ENCODE assay signal across 25 cellular contexts in genomic region chr11:12963051-12963450, GRCh38. TPM values are rescaled to one million over a fixed set of nuclear protein-coding genes. Genes with fewer than 3 reads are reported as not detected.
"Had no signal": no experiment of that assay in that cellular context is flagged by ENCODE, and none has a peak within 500 bp of the region (broad histone marks: within the 10 kb centered on the region; RNA-seq: fewer than 3 reads in every experiment).

No MANE protein-coding gene starts in this region.

- H3K27ac ChIP-seq: colonic mucosa, epithelial cell of prostate, foreskin keratinocyte, gastroesophageal sphincter, heart right ventricle, left lung, pancreas, right lobe of liver, thoracic aorta, tibial nerve, upper lobe of right lung, uterus had no signal

- ATAC-seq: esophagus mucosa; naive thymus-derived CD4-positive, alpha-beta T cell had no signal

- H3K4me1 ChIP-seq: colonic mucosa, left lung, pancreas, right lobe of liver, upper lobe of right lung, uterus had no signal

- H3K36me3 ChIP-seq: colonic mucosa, gastroesophageal sphincter, heart right ventricle, left lung, pancreas, right lobe of liver, thoracic aorta, tibial nerve, upper lobe of right lung, uterus had no signal

- H3K9me3 ChIP-seq: colonic mucosa, gastroesophageal sphincter, heart right ventricle, left lung, pancreas, right lobe of liver, thoracic aorta, tibial nerve, upper lobe of right lung, uterus had no signal

- H3K4me3 ChIP-seq: colonic mucosa, gastroesophageal sphincter, heart right ventricle, left lung, pancreas, right lobe of liver, thoracic aorta, tibial nerve, upper lobe of right lung, uterus had no signal

- DNase-seq: colonic mucosa; effector CD8-positive, alpha-beta T cell; endodermal cell; foreskin keratinocyte; heart right ventricle; hippocampal formation; left cardiac atrium; left lung; mesendoderm; midbrain; naive thymus-derived CD4-positive, alpha-beta T cell; pancreas; right lobe of liver; small intestine; stimulated activated CD4-positive, alpha-beta T cell treated with anti-CD3 and anti-CD28 coated beads, Interleukin-15, amount 100 ng/mL, for 24 hours; stimulated activated CD4-positive, alpha-beta T cell treated with anti-CD3 and anti-CD28 coated beads, Interleukin-2, amount 100 ng/mL, for 48 hours; stimulated activated naive B cell treated with anti-CD40 and anti-IgM and Interleukin-4, amounts not matched to agents 10 μg/mL and 1 μg/mL and 100 μg/mL, for 72 hours; upper lobe of right lung; uterus had no signal

- H3K27me3 ChIP-seq: colonic mucosa, foreskin keratinocyte, left lung, pancreas, right lobe of liver, tibial nerve, upper lobe of right lung, uterus had no signal

RNA-seq across cellular contexts. Expression of gene RASSF10, which starts 46.1 kb away (rescaled TPM):
- polyA plus RNA-seq: fibroblast of lung; naive thymus-derived CD4-positive, alpha-beta T cell had no signal
